Comparison of ENCODE assay signal across 17 cellular contexts in genomic region chr13:109963384-109963783, GRCh38.
DNase-seq lines count a peak whose midpoint lies in the region; ATAC-seq, FAIRE-seq and TF ChIP-seq lines count a peak whose summit lies in the region.
"Had no signal": no experiment of that assay in that cellular context is flagged by ENCODE, and none has a peak within 500 bp of the region (broad histone marks: within the 10 kb centered on the region; RNA-seq: fewer than 3 reads in every experiment).

No MANE protein-coding gene starts in this region.

- 58% methylated on average over 7 of the region's 7 CpGs for WGBS in GM12878 (ENCODE audit: insufficient coverage, insufficient replicate concordance, low lambda C conversion rate, missing lambda C conversion rate)
- 96% methylated on average over 7 of the region's 7 CpGs for WGBS in smooth muscle cell (ENCODE audit: low lambda C conversion rate)

- H3K27me3 ChIP-seq in BLaER1 = no peaks in the 10 kb centered on the region
- H3K27me3 ChIP-seq in BLaER1 treated with 17β-estradiol and CSF1 and Interleukin-3, amounts not matched to agents 10 nM and 100 nM = no peaks in the 10 kb centered on the region
- no peaks in the 10 kb centered on the region; a peak in 1 of 4 replicates for H3K27me3 ChIP-seq in GM12878 (replicated peaks in 1 of 2; ENCODE audit: control insufficient read depth in 2 of 2, insufficient read depth in 2 of 2, low read length in 1 of 2)
- no peaks in the 10 kb centered on the region for H3K27me3 ChIP-seq in smooth muscle cell (ENCODE audit: low read depth)

- SMC1A ChIA-PET in GM12878 (lab: Charles Lee; ENCODE audit: uncharacterized antibody, unreplicated experiment) = interaction anchor here (0.6 to 1.2 kb wide), 2 partner anchors 9 to 1203 kb away, joined by 3 read pairs; no protein-coding TSS in a partner anchor

- TF ChIP-seq POLR2A in GM12878 (IDR thresholded peaks at IDR 0.05; ENCODE audit: low read depth, low read length) = no peak

- no peak; the same call in 2 of the 3 replicates for ATAC-seq in GM12878
- ATAC-seq in effector memory CD8-positive, alpha-beta T cell (replicated peaks) = no peak
- ATAC-seq: GM23338 had no signal

- H3K27ac ChIP-seq in BLaER1 = peak overlapping the region; percentile 63
- H3K27ac ChIP-seq in BLaER1 treated with 17β-estradiol and CSF1 and Interleukin-3, amounts not matched to agents 10 nM and 100 nM = peak overlapping the region in 4 of 11 experiments; percentile 63 to 79 (median 70); a peak in 8 of 22 replicates
- H3K27ac ChIP-seq in GM12878 (ENCODE audit: control insufficient read depth, insufficient read depth) = no peak overlapping the region
- no peak overlapping the region for H3K27ac ChIP-seq in smooth muscle cell (ENCODE audit: low read depth)

- H3K9me3 ChIP-seq in BLaER1 = peaks cover 47% of the 10 kb centered on the region
- peaks cover 35 to 77% (median 52%) of the 10 kb centered on the region in 11 experiments for H3K9me3 ChIP-seq in BLaER1 treated with 17β-estradiol and CSF1 and Interleukin-3, amounts not matched to agents 10 nM and 100 nM (replicated peaks in 1 of 11)
- H3K9me3 ChIP-seq in GM12878 (replicated peaks; ENCODE audit: control insufficient read depth, insufficient read depth, low read length) = no peaks in the 10 kb centered on the region
- H3K9me3 ChIP-seq in smooth muscle cell (replicated peaks; ENCODE audit: low read depth) = no peaks in the 10 kb centered on the region

- DNase-seq in GM12878 (ENCODE audit: low read depth, low spot score) (no peak), smooth muscle cell (lab: John Stamatoyannopoulos, UW; ENCODE audit: unreplicated experiment) (no peak), HCEC 1CT (no peak)
- DNase-seq in effector memory CD8-positive, alpha-beta T cell = no peak
- DNase-seq: CD4-positive, alpha-beta T cell; CD8-positive, alpha-beta memory T cell; DMS 273 treated with DMSO at 0.1 percent for 48 hours; DMS79; GF-D8; H9; HFFc6 had no signal

- no peak overlapping the region for H3K27ac Mint-ChIP-seq in effector memory CD8-positive, alpha-beta T cell
- H3K27ac Mint-ChIP-seq: CD4-positive, alpha-beta T cell; CD8-positive, alpha-beta memory T cell; GM23338; H9; HFFc6 had no signal

- H4K20me1 ChIP-seq in BLaER1 (no peaks in the 10 kb centered on the region), GM12878 (ENCODE audit: control insufficient read depth, insufficient read depth) (no peaks in the 10 kb centered on the region), smooth muscle cell (ENCODE audit: low read depth) (no peaks in the 10 kb centered on the region)
- H4K20me1 ChIP-seq in BLaER1 treated with 17β-estradiol and CSF1 and Interleukin-3, amounts not matched to agents 10 nM and 100 nM = no peaks in the 10 kb centered on the region

- TF ChIP-seq EP300 in GM12878 (IDR thresholded peaks at IDR 0.05; ENCODE audit: borderline replicate concordance in 1 of 2, control insufficient read depth in 1 of 2, low read depth in 2 of 2, low read length in 2 of 2) = no peak

- POLR2A ChIA-PET in GM12878 (lab: Charles Lee) = interaction anchor here (1.1 kb wide), 1 partner anchor 18 kb away, joined by 3 read pairs; no protein-coding TSS in a partner anchor

- H3K4me1 ChIP-seq in BLaER1 = peaks cover 41% of the 10 kb centered on the region
- H3K4me1 ChIP-seq in BLaER1 treated with 17β-estradiol and CSF1 and Interleukin-3, amounts not matched to agents 10 nM and 100 nM = peaks cover 12 to 40% (median 23%) of the 10 kb centered on the region in 10 experiments; a peak in 19 of 20 replicates
- H3K4me1 ChIP-seq in GM12878 (ENCODE audit: control insufficient read depth, insufficient read depth, low read length) = no peaks in the 10 kb centered on the region
- no peaks in the 10 kb centered on the region for H3K4me1 ChIP-seq in smooth muscle cell (ENCODE audit: low read depth)

- intact Hi-C loops in GM12878 (cut with micrococcal nuclease; ENCODE audit: unreplicated experiment) = no loop called here

- FAIRE-seq in GM12878 (lab: Jason Lieb, UNC) = no peak
- FAIRE-seq: D721Med, GM19239 had no signal

- TF ChIP-seq RAD21 in GM12878 (IDR thresholded peaks at IDR 0.05; ENCODE audit: insufficient read depth, low read depth, low read length) = no peak

- RAD21 ChIA-PET in GM12878 (lab: Charles Lee; ENCODE audit: unreplicated experiment) = no interaction called here

- peaks cover 3% of the 10 kb centered on the region for H3K36me3 Mint-ChIP-seq in effector memory CD8-positive, alpha-beta T cell (ENCODE audit: insufficient read depth)
- H3K36me3 Mint-ChIP-seq: CD14-positive monocyte; CD8-positive, alpha-beta memory T cell had no signal

- no peaks in the 10 kb centered on the region for H3F3A ChIP-seq in smooth muscle cell (ENCODE audit: low read depth)

- H3K4me3 Mint-ChIP-seq in effector memory CD8-positive, alpha-beta T cell = no peak overlapping the region
- H3K4me3 Mint-ChIP-seq: CD14-positive monocyte; CD4-positive, alpha-beta T cell; CD8-positive, alpha-beta memory T cell; GM23338; H9; HFFc6 had no signal

- no peaks in the 10 kb centered on the region for H3K4me1 Mint-ChIP-seq in effector memory CD8-positive, alpha-beta T cell (ENCODE audit: low read depth in 2 of 2)
- H3K4me1 Mint-ChIP-seq: CD14-positive monocyte; CD8-positive, alpha-beta memory T cell; GM23338; H9 had no signal

- H3K79me2 ChIP-seq in GM12878 (ENCODE audit: control insufficient read depth, insufficient read depth, low read length) (no peaks in the 10 kb centered on the region), smooth muscle cell (ENCODE audit: low read depth) (no peaks in the 10 kb centered on the region)

- H3K9ac ChIP-seq in BLaER1 = no peak overlapping the region
- H3K9ac ChIP-seq in BLaER1 treated with 17β-estradiol and CSF1 and Interleukin-3, amounts not matched to agents 10 nM and 100 nM = peak overlapping the region in 3 of 11 experiments; percentile 48 to 51 (median 50); a peak in 4 of 22 replicates
- H3K9ac ChIP-seq in GM12878 (ENCODE audit: control insufficient read depth, insufficient read depth, low read length) = no peak overlapping the region
- H3K9ac ChIP-seq in smooth muscle cell (ENCODE audit: low read depth) = no peak overlapping the region

- CTCF ChIA-PET in GM12878 (lab: Yijun Ruan, JAX) = no interaction called here

- H3K4me3 ChIP-seq in BLaER1 (no peak overlapping the region), GM12878 (no peak overlapping the region), smooth muscle cell (no peak overlapping the region)
- H3K4me3 ChIP-seq in BLaER1 treated with 17β-estradiol and CSF1 and Interleukin-3, amounts not matched to agents 10 nM and 100 nM = no peak overlapping the region
- H3K4me3 ChIP-seq: GM23338 had no signal

- H3K27me3 Mint-ChIP-seq in effector memory CD8-positive, alpha-beta T cell = peaks cover 0 to 9% of the 10 kb centered on the region in 2 donors
- H3K27me3 Mint-ChIP-seq: CD8-positive, alpha-beta memory T cell had no signal

- H3K4me2 ChIP-seq in BLaER1 (peak overlapping the region; percentile 66), GM12878 (ENCODE audit: control insufficient read depth, insufficient read depth) (no peak overlapping the region), smooth muscle cell (no peak overlapping the region)
- H3K4me2 ChIP-seq in BLaER1 treated with 17β-estradiol and CSF1 and Interleukin-3, amounts not matched to agents 10 nM and 100 nM = peak overlapping the region; percentile 58 to 87 (median 68)
- H3K4me2 ChIP-seq: GM23338 had no signal

- H2AFZ ChIP-seq in GM12878 (ENCODE audit: control insufficient read depth, low read depth, low read length) = no peak overlapping the region
- peak overlapping the region; percentile 48 for H2AFZ ChIP-seq in smooth muscle cell (ENCODE audit: low read depth)
- H2AFZ ChIP-seq: GM23338 had no signal

- TF ChIP-seq CTCF in GM12878 (IDR thresholded peaks at IDR 0.05 in 2 of 3, conservative IDR thresholded peaks at IDR 0.05 in 1 of 3; ENCODE audit: control insufficient read depth in 2 of 3, extremely low read depth in 1 of 3, insufficient read depth in 1 of 3, low read depth in 3 of 3, low read length in 3 of 3) (no peak), smooth muscle cell (IDR thresholded peaks at IDR 0.05; ENCODE audit: borderline replicate concordance, insufficient read depth, poor library complexity, severe bottlenecking) (no peak)

- peaks cover 10% of the 10 kb centered on the region; the same call in 1 of the 2 replicates for H3K36me3 ChIP-seq in BLaER1
- H3K36me3 ChIP-seq in BLaER1 treated with 17β-estradiol and CSF1 and Interleukin-3, amounts not matched to agents 10 nM and 100 nM = peaks cover 0 to 10% (median 0%) of the 10 kb centered on the region in 11 experiments; a peak in 5 of 22 replicates
- H3K36me3 ChIP-seq in GM12878 (ENCODE audit: control insufficient read depth in 2 of 2, insufficient read depth in 2 of 2, low read length in 1 of 2) = no peaks in the 10 kb centered on the region
- H3K36me3 ChIP-seq in smooth muscle cell (ENCODE audit: low read depth) = no peaks in the 10 kb centered on the region

- in situ Hi-C loops in GM12878 (cut with MboI) = no loop called here

- H3K9me3 Mint-ChIP-seq in effector memory CD8-positive, alpha-beta T cell = peaks cover 3 to 8% of the 10 kb centered on the region in 2 donors
- H3K9me3 Mint-ChIP-seq: CD4-positive, alpha-beta T cell; GM23338; HFFc6 had no signal

- no TSS peak for BruUV-seq in GM12878 (replicated peaks; lab: Mats Ljungman, UMichigan)

TF ChIP-seq in GM12878, 131 proteins besides CTCF, POLR2A, EP300 and RAD21:
- TF ChIP-seq BCLAF1 (IDR thresholded peaks at IDR 0.05) (no peak), SPI1 (IDR thresholded peaks at IDR 0.05; ENCODE audit: borderline replicate concordance, insufficient read depth, low read depth, low read length) (peak; percentile 17; the same call in 1 of the 2 replicates)
TF ChIP-seq in GM12878: peak in this region for 1.

Comparison
In these comparisons a context has a peak if more than half of its experiments do, and no peak if none do; other contexts are left out.
1. H3K4me2 ChIP-seq: peak in BLaER1 (single experiment) and BLaER1 treated with 17β-estradiol and CSF1 and Interleukin-3, amounts not matched to agents 10 nM and 100 nM (11 of 11); none in GM12878 (single experiment) and smooth muscle cell (single experiment).